ENCODE assay signal across 8 cellular contexts in the genomic region with DNA sequence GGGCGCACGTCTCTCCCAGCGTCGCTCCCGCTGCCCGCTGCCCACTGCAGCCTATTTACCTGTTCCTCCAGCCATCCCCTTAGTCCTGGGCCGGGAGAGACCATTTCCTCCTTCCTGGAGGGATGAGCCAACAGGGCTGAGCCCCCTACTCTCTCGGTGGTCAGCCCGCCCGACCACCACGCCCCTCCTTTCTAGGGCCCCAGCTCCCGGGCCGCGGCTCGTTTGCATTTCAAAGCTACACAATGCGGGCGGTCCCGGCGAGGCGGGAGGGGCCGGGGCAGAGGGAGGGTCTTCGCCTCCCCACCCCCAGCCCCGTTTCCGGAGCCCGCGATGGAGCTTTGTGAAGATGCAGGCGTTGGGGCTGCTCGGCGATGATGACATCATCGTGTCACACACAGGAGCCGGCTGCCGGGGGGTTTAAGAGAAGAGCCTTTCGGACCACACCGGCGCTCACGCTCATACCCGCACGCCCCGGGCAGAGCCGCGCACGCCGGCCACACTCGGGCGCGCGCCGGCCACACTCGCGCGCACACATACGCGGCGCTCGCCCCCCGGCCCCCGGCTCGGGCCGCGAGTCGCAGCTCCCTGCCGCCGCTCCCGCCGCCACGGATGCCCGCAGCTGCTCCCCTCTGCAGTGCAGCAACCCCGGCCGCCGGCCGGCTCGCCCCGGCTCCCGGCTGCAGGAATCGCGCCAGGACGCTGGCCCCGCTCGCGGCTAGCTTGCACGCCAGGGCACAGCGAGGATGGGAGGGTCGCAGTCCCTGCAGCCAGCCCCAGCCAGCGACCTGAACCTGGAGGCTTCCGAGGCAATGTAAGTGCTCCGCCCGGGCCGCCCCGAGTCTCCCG.
DNase-seq lines count a peak whose midpoint lies in the region; ATAC-seq, FAIRE-seq and TF ChIP-seq lines count a peak whose summit lies in the region.

No MANE protein-coding gene starts in this region.

- H3K9me3 ChIP-seq in small intestine (ENCODE audit: control insufficient read depth, low read depth), result no peaks in the 10 kb centered on the region

- FAIRE-seq in small intestine (lab: Jason Lieb, UNC), result no peak

- H3K4me3 ChIP-seq in astrocyte of the spinal cord (ENCODE audit: low read depth, low read length) (peak overlapping the region; percentile 53), small intestine (ENCODE audit: low read depth in 1 of 2, low read length in 2 of 2) (peak overlapping the region in 1 of 2 donors; percentile 24)

- ATAC-seq in activated T-cell treated with anti-CD3 and anti-CD28 coated beads, Interleukin-2, amount 50 U/mL, for 4 hours, result peak; percentile 42 to 43
- ATAC-seq in left lobe of liver (peak; percentile 20), GM19395 (IDR thresholded peaks at IDR 0.05; ENCODE audit: unreplicated experiment) (no peak)

- TF ChIP-seq CTCF in astrocyte of the spinal cord (IDR thresholded peaks at IDR 0.05; ENCODE audit: low read depth, low read length) (no peak), type B pancreatic cell (conservative IDR thresholded peaks at IDR 0.05) (no peak)

- peaks cover 0 to 4% of the 10 kb centered on the region in 2 donors for H3K4me1 ChIP-seq in small intestine (ENCODE audit: control insufficient read depth in 2 of 2, insufficient read depth in 1 of 2, low read depth in 1 of 2, low read length in 1 of 2)

- H3K27ac Mint-ChIP-seq in type B pancreatic cell, result peak overlapping the region; percentile 86

- H3K4me1 Mint-ChIP-seq in activated T-cell treated with anti-CD3 and anti-CD28 coated beads, Interleukin-2, amount 50 U/mL, for 4 hours (ENCODE audit: low read depth), result peaks cover 6% of the 10 kb centered on the region
- peaks cover 57% of the 10 kb centered on the region for H3K4me1 Mint-ChIP-seq in type B pancreatic cell (ENCODE audit: unreplicated experiment)

- WGBS in small intestine, 3 donors, result 12 to 27% (median 19%) methylated on average over 76 to 90 of the region's 90 CpGs

- no peaks in the 10 kb centered on the region for H3K36me3 Mint-ChIP-seq in activated T-cell treated with anti-CD3 and anti-CD28 coated beads, Interleukin-2, amount 50 U/mL, for 4 hours (ENCODE audit: insufficient read depth)
- H3K36me3 Mint-ChIP-seq in type B pancreatic cell, result peaks cover 5% of the 10 kb centered on the region

- no peak overlapping the region for H3K4me3 Mint-ChIP-seq in activated T-cell treated with anti-CD3 and anti-CD28 coated beads, Interleukin-2, amount 50 U/mL, for 4 hours
- peak overlapping the region; percentile 92 for H3K4me3 Mint-ChIP-seq in type B pancreatic cell

- H3K27me3 ChIP-seq in small intestine (ENCODE audit: control insufficient read depth in 2 of 2, insufficient read depth in 2 of 2, low read length in 2 of 2), result no peaks in the 10 kb centered on the region

- H3K36me3 ChIP-seq in small intestine (ENCODE audit: control insufficient read depth in 2 of 2, insufficient read depth in 2 of 2, low read length in 2 of 2), result no peaks in the 10 kb centered on the region

- H3K27me3 Mint-ChIP-seq in activated T-cell treated with anti-CD3 and anti-CD28 coated beads, Interleukin-2, amount 50 U/mL, for 4 hours (ENCODE audit: low read depth), result peaks cover 52% of the 10 kb centered on the region
- H3K27me3 Mint-ChIP-seq in type B pancreatic cell, result peaks cover 11% of the 10 kb centered on the region

- H3K9me3 Mint-ChIP-seq in activated T-cell treated with anti-CD3 and anti-CD28 coated beads, Interleukin-2, amount 50 U/mL, for 4 hours, result no peaks in the 10 kb centered on the region
- H3K9me3 Mint-ChIP-seq in type B pancreatic cell, result no peaks in the 10 kb centered on the region

- in situ Hi-C loops in astrocyte of the spinal cord (cut with HindIII; ENCODE audit: low sequenced_read_pairs), result no loop called here

- DNase-seq in activated T-cell treated with anti-CD3 and anti-CD28 coated beads, Interleukin-2, amount 50 U/mL, for 4 hours, result no peak
- DNase-seq in activated T-cell treated with anti-CD3 and anti-CD28 coated beads, Interleukin-2, amount 50 U/mL, for 1 hour, result no peak
- DNase-seq in astrocyte of the spinal cord (ENCODE audit: low read depth, low spot score), result no peak
- DNase-seq in left lobe of liver (ENCODE audit: low spot score), result no peak
- DNase-seq in type B pancreatic cell (ENCODE audit: extremely low spot score, unreplicated experiment), result peak; percentile 90
- no peak for DNase-seq in middle frontal gyrus (ENCODE audit: extremely low spot score, low spot score)
- no peak for DNase-seq in small intestine

- H3K27ac ChIP-seq in small intestine (ENCODE audit: low read depth in 1 of 2, low read length in 1 of 2), result no peak overlapping the region
